ENCODE assay signal across 1 cellular context in genomic region chr12:9872743-9873142, GRCh38.
TF ChIP-seq lines count a peak whose summit lies in the region.

No MANE protein-coding gene starts in this region.

TF ChIP-seq in HepG2, 621 proteins besides CTCF, POLR2A, EP300 and RAD21:
- TF ChIP-seq ZSCAN31 (CRISPR knock-in tag; IDR thresholded peaks at IDR 0.05; ENCODE audit: low read depth): peak; percentile 32; the same call in 1 of the 2 replicates
- TF ChIP-seq HIC2 (CRISPR knock-in tag; IDR thresholded peaks at IDR 0.05; ENCODE audit: low read depth): no peak
